Comparison of ENCODE assay signal across 9 cellular contexts in genomic region chr14:64550539-64551333, GRCh38. TPM values are rescaled to one million over a fixed set of nuclear protein-coding genes. Genes with fewer than 3 reads are reported as not detected.
A peak's percentile ranks its signal among the peaks of the same experiment; 100 is the strongest.
DNase-seq lines count a peak whose midpoint lies in the region; ATAC-seq lines count a peak whose summit lies in the region.
"Had no signal": no experiment of that assay in that cellular context is flagged by ENCODE, and none has a peak within 500 bp of the region (broad histone marks: within the 10 kb centered on the region; RNA-seq: fewer than 3 reads in every experiment).

No MANE protein-coding gene starts in this region.

- no peak for DNase-seq in T-helper 2 cell treated with Interferon-gamma antibody and Interleukin-4, amounts not matched to agents 5 μg/mL and 100 μg/mL, for 36 hours (ENCODE audit: low spot score)
- no peak for DNase-seq in T-helper 2 cell
- DNase-seq in SHP77 treated with DMSO at 0.1 percent for 48 hours (lab: John Stamatoyannopoulos, UW), result peak; percentile 42
- no peak for DNase-seq in stimulated activated naive B cell treated with anti-CD40 and anti-IgM and Interleukin-4, amounts not matched to agents 10 μg/mL and 1 μg/mL and 100 μg/mL, for 72 hours
- DNase-seq in AG08395 (ENCODE audit: low spot score), result no peak
- no peak for DNase-seq in Right ventricle myocardium inferior (ENCODE audit: missing footprints)
- DNase-seq: activated CD4-positive, alpha-beta T cell treated with anti-CD3 and anti-CD28 coated beads for 4 hours had no signal

- no peak overlapping the region for H3K27ac Mint-ChIP-seq in T-helper 2 cell treated with Interferon-gamma antibody and Interleukin-4, amounts not matched to agents 5 μg/mL and 100 μg/mL, for 36 hours
- H3K27ac Mint-ChIP-seq in stimulated activated naive B cell treated with anti-CD40 and anti-IgM and Interleukin-4, amounts not matched to agents 10 μg/mL and 1 μg/mL and 100 μg/mL, for 72 hours, result peak overlapping the region; percentile 68

- ATAC-seq in stimulated activated naive B cell treated with anti-CD40 and anti-IgM and Interleukin-4, amounts not matched to agents 10 μg/mL and 1 μg/mL and 100 μg/mL, for 72 hours (replicated peaks), result no peak
- ATAC-seq in Right ventricle myocardium inferior (no peak), GM18868 (IDR thresholded peaks at IDR 0.05; ENCODE audit: unreplicated experiment) (no peak)

- peaks cover 14% of the 10 kb centered on the region for H3K4me1 Mint-ChIP-seq in T-helper 2 cell treated with Interferon-gamma antibody and Interleukin-4, amounts not matched to agents 5 μg/mL and 100 μg/mL, for 36 hours (ENCODE audit: low read depth)
- peaks cover 5 to 15% of the 10 kb centered on the region in 2 donors for H3K4me1 Mint-ChIP-seq in stimulated activated naive B cell treated with anti-CD40 and anti-IgM and Interleukin-4, amounts not matched to agents 10 μg/mL and 1 μg/mL and 100 μg/mL, for 72 hours

- intact Hi-C loops in Right ventricle myocardium inferior (cut with DNase I), result no loop called here

- peak overlapping the region; percentile 65 for H3K4me3 ChIP-seq in iPS-18c (ENCODE audit: insufficient read depth, low read depth, low read length)

- H3K27me3 Mint-ChIP-seq in T-helper 2 cell treated with Interferon-gamma antibody and Interleukin-4, amounts not matched to agents 5 μg/mL and 100 μg/mL, for 36 hours (ENCODE audit: low read depth), result peaks cover 45% of the 10 kb centered on the region
- peaks cover 19 to 45% of the 10 kb centered on the region in 2 donors for H3K27me3 Mint-ChIP-seq in stimulated activated naive B cell treated with anti-CD40 and anti-IgM and Interleukin-4, amounts not matched to agents 10 μg/mL and 1 μg/mL and 100 μg/mL, for 72 hours

- no peaks in the 10 kb centered on the region for H3K9me3 Mint-ChIP-seq in T-helper 2 cell treated with Interferon-gamma antibody and Interleukin-4, amounts not matched to agents 5 μg/mL and 100 μg/mL, for 36 hours
- no peaks in the 10 kb centered on the region for H3K9me3 Mint-ChIP-seq in stimulated activated naive B cell treated with anti-CD40 and anti-IgM and Interleukin-4, amounts not matched to agents 10 μg/mL and 1 μg/mL and 100 μg/mL, for 72 hours

- H3K4me3 Mint-ChIP-seq in T-helper 2 cell treated with Interferon-gamma antibody and Interleukin-4, amounts not matched to agents 5 μg/mL and 100 μg/mL, for 36 hours, result peak overlapping the region; percentile 77
- H3K4me3 Mint-ChIP-seq in stimulated activated naive B cell treated with anti-CD40 and anti-IgM and Interleukin-4, amounts not matched to agents 10 μg/mL and 1 μg/mL and 100 μg/mL, for 72 hours, result peak overlapping the region; percentile 43 to 55

- no peaks in the 10 kb centered on the region for H3K9me3 ChIP-seq in iPS-18c (ENCODE audit: control insufficient read depth, insufficient read depth, low read length)

- no peaks in the 10 kb centered on the region for H3K36me3 Mint-ChIP-seq in T-helper 2 cell treated with Interferon-gamma antibody and Interleukin-4, amounts not matched to agents 5 μg/mL and 100 μg/mL, for 36 hours (ENCODE audit: low read depth)
- H3K36me3 Mint-ChIP-seq in stimulated activated naive B cell treated with anti-CD40 and anti-IgM and Interleukin-4, amounts not matched to agents 10 μg/mL and 1 μg/mL and 100 μg/mL, for 72 hours, result no peaks in the 10 kb centered on the region

RNA-seq across cellular contexts. Expression of gene PPP1R36, which starts 1.0 kb away (rescaled TPM):
- total RNA-seq in Right ventricle myocardium inferior, result not detected

RNA-seq across cellular contexts. Expression of gene HSPA2, which starts 10.2 kb away (rescaled TPM):
- total RNA-seq in Right ventricle myocardium inferior, result 15.2 TPM

RNA-seq across cellular contexts. Expression of gene ZBTB1, which starts 46.2 kb away (rescaled TPM):
- total RNA-seq in Right ventricle myocardium inferior, result 22.3 TPM

RNA-seq across cellular contexts. Expression of gene ZBTB25, which starts 47.1 kb away (rescaled TPM):
- total RNA-seq in Right ventricle myocardium inferior, result 17.6 TPM
